In genomic region chr6:96345501-96345900, GRCh38 we compare ENCODE assay signal across 26 cellular contexts.
"Had no signal": no experiment of that assay in that cellular context is flagged by ENCODE, and none has a peak within 500 bp of the region (broad histone marks: within the 10 kb centered on the region; RNA-seq: fewer than 3 reads in every experiment).

No MANE protein-coding gene starts in this region.

- H3K27me3 Mint-ChIP-seq: dendritic cell treated with granulocyte-macrophage colony-stimulating factor and Interleukin-4, amounts not matched to agents 40 ng/mL and 50 ng/mL, for 4 days had no signal

- DNase-seq: colonic mucosa; cortex of kidney; dermis blood vessel endothelial cell; dorsolateral prefrontal cortex; effector CD4-positive, alpha-beta T cell; effector CD8-positive, alpha-beta T cell; effector memory CD4-positive, alpha-beta T cell; effector memory CD8-positive, alpha-beta T cell; endodermal cell; erythroblast; esophagus squamous epithelium; foreskin fibroblast; foreskin keratinocyte; foreskin melanocyte; gastrocnemius medialis; glutamatergic neuron; head of caudate nucleus; heart left ventricle; heart right ventricle had no signal

- H2AFZ ChIP-seq: hepatocyte had no signal

- ATAC-seq: effector memory CD8-positive, alpha-beta T cell; esophagus mucosa; foreskin keratinocyte; gastrocnemius medialis; gastroesophageal sphincter; heart left ventricle; heart right ventricle had no signal

- H3K4me2 ChIP-seq: hepatocyte had no signal

- H3K27ac Mint-ChIP-seq: dendritic cell treated with granulocyte-macrophage colony-stimulating factor and Interleukin-4, amounts not matched to agents 40 ng/mL and 50 ng/mL, for 4 days; effector memory CD8-positive, alpha-beta T cell; endodermal cell had no signal

- H3K4me1 ChIP-seq: colonic mucosa, esophagus muscularis mucosa, esophagus squamous epithelium, foreskin keratinocyte, gastrocnemius medialis, gastroesophageal sphincter, heart left ventricle, heart right ventricle had no signal

- H3K36me3 ChIP-seq: colonic mucosa, esophagus muscularis mucosa, esophagus squamous epithelium, gastrocnemius medialis, gastroesophageal sphincter, heart left ventricle, heart right ventricle had no signal

- H3K4me1 Mint-ChIP-seq: endodermal cell had no signal

- H3K79me2 ChIP-seq: hepatocyte had no signal

- H3K27ac ChIP-seq: colonic mucosa, coronary artery, dorsolateral prefrontal cortex, epithelial cell of prostate, esophagus muscularis mucosa, esophagus squamous epithelium, foreskin keratinocyte, gastrocnemius medialis, gastroesophageal sphincter, heart left ventricle, heart right ventricle, hepatocyte had no signal

- H3K4me3 Mint-ChIP-seq: dendritic cell treated with granulocyte-macrophage colony-stimulating factor and Interleukin-4, amounts not matched to agents 40 ng/mL and 50 ng/mL, for 4 days; effector memory CD8-positive, alpha-beta T cell; endodermal cell had no signal

- H3K27me3 ChIP-seq: colonic mucosa, esophagus muscularis mucosa, esophagus squamous epithelium, foreskin keratinocyte, gastrocnemius medialis, gastroesophageal sphincter, heart left ventricle, heart right ventricle, hepatocyte had no signal

- H3K4me3 ChIP-seq: colonic mucosa, coronary artery, dorsolateral prefrontal cortex, esophagus muscularis mucosa, esophagus squamous epithelium, gastrocnemius medialis, gastroesophageal sphincter, heart left ventricle, heart right ventricle, hepatocyte had no signal
